In genomic region chr21:39313457-39314154, GRCh38 we compare ENCODE assay signal across 1 cellular context.
TF ChIP-seq lines count a peak whose summit lies in the region.

TSS of gene BRWD1 (minus strand) at chr21:39313632. CDS start at chr21:39313491, 141 bp downstream.

TF ChIP-seq in K562, 482 proteins besides CTCF, POLR2A, EP300 and RAD21 (continued from another document and continues in another):
- TF ChIP-seq YBX1 (IDR thresholded peaks at IDR 0.05), result no peak
- TF ChIP-seq NCOA2 (IDR thresholded peaks at IDR 0.05; ENCODE audit: partially characterized antibody in 2 of 2), result no peak
- TF ChIP-seq SMAD2 (IDR thresholded peaks at IDR 0.05; ENCODE audit: low read depth, low read length), result no peak
- peak; percentile 86 for TF ChIP-seq RREB1 (CRISPR knock-in tag; IDR thresholded peaks at IDR 0.05)
- TF ChIP-seq ZBTB8A (IDR thresholded peaks at IDR 0.05; ENCODE audit: partially characterized antibody), result no peak
- no peak for TF ChIP-seq CBX5 (IDR thresholded peaks at IDR 0.05; ENCODE audit: borderline replicate concordance, low read depth)
- TF ChIP-seq ZNF76 (CRISPR knock-in tag; IDR thresholded peaks at IDR 0.05; ENCODE audit: borderline replicate concordance), result peak; percentile 95; the same call in 1 of the 2 replicates
- TF ChIP-seq LEF1 (IDR thresholded peaks at IDR 0.05), result peak; percentile 94
- TF ChIP-seq SMAD3 (CRISPR knock-in tag; conservative IDR thresholded peaks at IDR 0.05), result peak; percentile 71; the same call in 1 of the 2 replicates
- TF ChIP-seq TRIM24 (IDR thresholded peaks at IDR 0.05), result peak; percentile 86 to 96
- TF ChIP-seq ERF (CRISPR knock-in tag; IDR thresholded peaks at IDR 0.05), result no peak; the same call in none of the 2 replicates
- TF ChIP-seq KDM1A (IDR thresholded peaks at IDR 0.05), result peak; percentile 42 to 87; a peak in 3 of 4 replicates
- peak; percentile 62; the same call in 1 of the 2 replicates for TF ChIP-seq MBD2 (IDR thresholded peaks at IDR 0.05; ENCODE audit: borderline replicate concordance, low read depth)
- TF ChIP-seq FUS (optimal IDR thresholded peaks at IDR 0.05; ENCODE audit: low read depth, low read length), result peak; percentile 80
- peak; percentile 96; the same call in 1 of the 2 replicates for TF ChIP-seq PHF21A (IDR thresholded peaks at IDR 0.05; ENCODE audit: borderline replicate concordance, low read depth)
- TF ChIP-seq PTRF (tag; IDR thresholded peaks at IDR 0.05), result no peak
- TF ChIP-seq HNRNPH1 (optimal IDR thresholded peaks at IDR 0.05; ENCODE audit: low read depth, low read length), result no peak
- peak; percentile 65 for TF ChIP-seq CTCFL (IDR thresholded peaks at IDR 0.05; ENCODE audit: borderline replicate concordance, insufficient read depth, low read depth, low read length, poor library complexity, severe bottlenecking)
- TF ChIP-seq ZNF274 (IDR thresholded peaks at IDR 0.05; ENCODE audit: borderline replicate concordance, low read depth, low read length), result no peak; the same call in 1 of the 2 replicates
- TF ChIP-seq ZNF561 (CRISPR knock-in tag; conservative IDR thresholded peaks at IDR 0.05), result peak; percentile 63; the same call in 1 of the 2 replicates
- TF ChIP-seq MAFF (IDR thresholded peaks at IDR 0.05; ENCODE audit: low read length), result no peak
- peak; percentile 84 for TF ChIP-seq HDAC8 (tag; IDR thresholded peaks at IDR 0.05)
- TF ChIP-seq HMG20A (CRISPR knock-in tag; conservative IDR thresholded peaks at IDR 0.05), result no peak
- peak; percentile 73; the same call in 1 of the 2 replicates for TF ChIP-seq MIER1 (IDR thresholded peaks at IDR 0.05; ENCODE audit: low read depth)
- peak; percentile 65; the same call in 1 of the 2 replicates for TF ChIP-seq ZNF311 (CRISPR knock-in tag; IDR thresholded peaks at IDR 0.05)
- TF ChIP-seq IRF2 (CRISPR knock-in tag; IDR thresholded peaks at IDR 0.05), result no peak
- TF ChIP-seq ZNF75A (CRISPR knock-in tag; IDR thresholded peaks at IDR 0.05), result peak; percentile 62; the same call in 1 of the 2 replicates
- no peak for TF ChIP-seq SMARCA5 (IDR thresholded peaks at IDR 0.05)
- no peak; the same call in 1 of the 2 replicates for TF ChIP-seq SMARCC2 (IDR thresholded peaks at IDR 0.05; ENCODE audit: low read depth)
- no peak for TF ChIP-seq FOXM1 (IDR thresholded peaks at IDR 0.05; ENCODE audit: low read depth)
- TF ChIP-seq FOXM1 (CRISPR knock-in tag; IDR thresholded peaks at IDR 0.05; ENCODE audit: low read depth), result no peak
- peak; percentile 87 for TF ChIP-seq NCOR1 (IDR thresholded peaks at IDR 0.05)
- TF ChIP-seq ZBED1 (IDR thresholded peaks at IDR 0.05), result peak; percentile 83
- no peak; the same call in 1 of the 2 replicates for TF ChIP-seq GABPB2 (CRISPR knock-in tag; conservative IDR thresholded peaks at IDR 0.05)
- 0 out of 2 replicates have a peak, but pooled peaks have one; percentile 23 for TF ChIP-seq ZBTB26 (CRISPR knock-in tag; IDR thresholded peaks at IDR 0.05)
- peak; percentile 79; the same call in 1 of the 2 replicates for TF ChIP-seq NR4A1 (CRISPR knock-in tag; IDR thresholded peaks at IDR 0.05)
- TF ChIP-seq NR4A1 (tag; IDR thresholded peaks at IDR 0.05), result peak; percentile 96
- TF ChIP-seq MGA (IDR thresholded peaks at IDR 0.05), result peak; percentile 99
- no peak for TF ChIP-seq CEBPG (CRISPR knock-in tag; IDR thresholded peaks at IDR 0.05)
- TF ChIP-seq CEBPG (tag; conservative IDR thresholded peaks at IDR 0.05 in 1 of 2, IDR thresholded peaks at IDR 0.05 in 1 of 2), result no peak
- no peak for TF ChIP-seq CREB5 (CRISPR knock-in tag; IDR thresholded peaks at IDR 0.05)
